8 cellular contexts compared by ENCODE assay signal in genomic region chr6:49462599-49462926, GRCh38. TPM values are rescaled to one million over a fixed set of nuclear protein-coding genes. Genes with fewer than 3 reads are reported as not detected.
A peak's percentile ranks its signal among the peaks of the same experiment; 100 is the strongest.
DNase-seq lines count a peak whose midpoint lies in the region; ATAC-seq and TF ChIP-seq lines count a peak whose summit lies in the region.

No MANE protein-coding gene starts in this region.

- CTCF ChIA-PET in CD4-positive, alpha-beta memory T cell (lab: Charles Lee; ENCODE audit: partially characterized antibody): interaction anchor here (1.0 kb wide), 1 partner anchor 9 kb away, joined by 3 read pairs; no protein-coding TSS in a partner anchor

- H3K27ac Mint-ChIP-seq in CD4-positive, alpha-beta memory T cell: peak overlapping the region; percentile 87 to 99 (median 98)

- peaks cover 11 to 29% of the 10 kb centered on the region in 2 donors for H3K36me3 Mint-ChIP-seq in CD4-positive, alpha-beta memory T cell

- peak overlapping the region; percentile 94 to 99 (median 98) for H3K4me3 Mint-ChIP-seq in CD4-positive, alpha-beta memory T cell

- peak overlapping the region; percentile 76 for H3K27ac ChIP-seq in CD4-positive, alpha-beta memory T cell (ENCODE audit: low read depth, low read length)
- H3K27ac ChIP-seq in KMS-11 (peak overlapping the region; percentile 55), caudate nucleus (ENCODE audit: low read depth, low read length) (peak overlapping the region; percentile 82)

- H3K9me3 Mint-ChIP-seq in CD4-positive, alpha-beta memory T cell: no peaks in the 10 kb centered on the region

- peaks cover 23 to 60% (median 39%) of the 10 kb centered on the region in 4 donors for H3K4me1 Mint-ChIP-seq in CD4-positive, alpha-beta memory T cell

- peak overlapping the region; percentile 68 to 91 for H3K4me3 ChIP-seq in CD4-positive, alpha-beta memory T cell (ENCODE audit: low read length in 2 of 2)
- H3K4me3 ChIP-seq in KMS-11 (IDR thresholded peaks at IDR 0.05; ENCODE audit: insufficient read depth, low read depth, low read length) (no peak overlapping the region), mononuclear cell (ENCODE audit: low read length) (peak overlapping the region; percentile 85)

- DNase-seq in CD4-positive, alpha-beta memory T cell: no peak
- peak in 1 of 61 donors; percentile 11 for DNase-seq in caudate nucleus (lab: John Stamatoyannopoulos, UW)
- no peak for DNase-seq in globus pallidus (ENCODE audit: low spot score)
- DNase-seq in G401 (ENCODE audit: low spot score): no peak
- no peak for DNase-seq in DMS153 (lab: John Stamatoyannopoulos, UW)

- H3K27me3 ChIP-seq in CD4-positive, alpha-beta memory T cell (ENCODE audit: insufficient read depth, low read length): no peaks in the 10 kb centered on the region
- H3K27me3 ChIP-seq in KMS-11 (ENCODE audit: insufficient read depth, low read depth) (no peaks in the 10 kb centered on the region), mononuclear cell (ENCODE audit: insufficient read depth, low read length) (no peaks in the 10 kb centered on the region)

- H2AFZ ChIP-seq in KMS-11 (ENCODE audit: low read depth): peak overlapping the region; percentile 63

- peak; percentile 11 for ATAC-seq in GM21447 (IDR thresholded peaks at IDR 0.05; ENCODE audit: unreplicated experiment)

- H3K9ac ChIP-seq in KMS-11: peak overlapping the region; percentile 71; the same call in 1 of the 2 replicates

- H3K9me3 ChIP-seq in CD4-positive, alpha-beta memory T cell (ENCODE audit: control insufficient read depth in 1 of 2, low read length in 2 of 2): no peaks in the 10 kb centered on the region
- no peaks in the 10 kb centered on the region for H3K9me3 ChIP-seq in mononuclear cell (ENCODE audit: low read depth, low read length)

- intact Hi-C loops in CD4-positive, alpha-beta memory T cell (cut with micrococcal nuclease): loop anchor here (2.0 kb wide), 1 partner anchor 1986 kb away; the partner anchor contains the start of gene CD2AP

- TF ChIP-seq CTCF in KMS-11 (conservative IDR thresholded peaks at IDR 0.05; ENCODE audit: low read depth, low read length): no peak

- POLR2A ChIA-PET in CD4-positive, alpha-beta memory T cell (lab: Charles Lee; ENCODE audit: partially characterized antibody): interaction anchor here (0.8 kb wide), 1 partner anchor 1985 kb away, joined by 3 read pairs; no protein-coding TSS in a partner anchor

- H4K20me1 ChIP-seq in KMS-11 (ENCODE audit: insufficient read depth): no peaks in the 10 kb centered on the region

- H3K36me3 ChIP-seq in CD4-positive, alpha-beta memory T cell (ENCODE audit: insufficient read depth, low read length): no peaks in the 10 kb centered on the region
- no peaks in the 10 kb centered on the region for H3K36me3 ChIP-seq in KMS-11 (ENCODE audit: insufficient read depth)

- no peaks in the 10 kb centered on the region for H3K27me3 Mint-ChIP-seq in CD4-positive, alpha-beta memory T cell

- H3K4me1 ChIP-seq in CD4-positive, alpha-beta memory T cell (ENCODE audit: insufficient read depth, low read length): peaks cover 26% of the 10 kb centered on the region
- H3K4me1 ChIP-seq in KMS-11 (ENCODE audit: low read depth, poor library complexity, severe bottlenecking) (peaks cover 18% of the 10 kb centered on the region), mononuclear cell (ENCODE audit: insufficient read depth, low read length) (peaks cover 26% of the 10 kb centered on the region)

- peak overlapping the region; percentile 45 for H3K4me2 ChIP-seq in KMS-11

- H3K79me2 ChIP-seq in KMS-11 (ENCODE audit: insufficient read depth, low read depth): peaks cover 31% of the 10 kb centered on the region

- in situ Hi-C loops in G401 (cut with HindIII; ENCODE audit: low sequenced_read_pairs): no loop called here

RNA-seq across cellular contexts. Expression of gene MMUT, which starts 0.5 kb away (rescaled TPM):
- 10 to 100 TPM; 14.5 to 15.4 TPM for total RNA-seq in CD4-positive, alpha-beta memory T cell
- 10 to 100 TPM in 1 of 2 donors, 1 to 10 TPM in 1; 9.1 to 13.5 TPM for polyA plus RNA-seq in CD4-positive, alpha-beta memory T cell
- 3.8 TPM for total RNA-seq in mononuclear cell
- 12.7 and 15.1 TPM in 2 replicates for total RNA-seq in G401 (2014; rRNA removed; shearing (Covaris generic))

RNA-seq across cellular contexts. Expression of gene CENPQ, which starts 0.6 kb away (rescaled TPM):
- 1 to 10 TPM; 5.2 to 5.8 TPM for total RNA-seq in CD4-positive, alpha-beta memory T cell
- polyA plus RNA-seq in CD4-positive, alpha-beta memory T cell: 1 to 10 TPM; 4.3 to 5.6 TPM
- total RNA-seq in mononuclear cell: 1.0 TPM
- total RNA-seq in G401 (2014; rRNA removed; shearing (Covaris generic)): 9.1 and 17.7 TPM in 2 replicates

RNA-seq across cellular contexts. Expression of gene GLYATL3, which starts 37.2 kb away (rescaled TPM):
- not detected for total RNA-seq in CD4-positive, alpha-beta memory T cell
- polyA plus RNA-seq in CD4-positive, alpha-beta memory T cell: not detected
- not detected for total RNA-seq in mononuclear cell
- 0.18 TPM in 1 of 2 replicates, not detected in the other for total RNA-seq in G401 (2014; rRNA removed; shearing (Covaris generic))
